Comparison of ENCODE assay signal across 8 cellular contexts in genomic region chr17:19753661-19754463, GRCh38. TPM values are rescaled to one million over a fixed set of nuclear protein-coding genes. Genes with fewer than 3 reads are reported as not detected.
A peak's percentile ranks its signal among the peaks of the same experiment; 100 is the strongest.
DNase-seq lines count a peak whose midpoint lies in the region; ATAC-seq lines count a peak whose summit lies in the region.

No MANE protein-coding gene starts in this region.

- no peak for ATAC-seq in HG03135 (IDR thresholded peaks at IDR 0.05; ENCODE audit: unreplicated experiment)

- peak; percentile 75 for DNase-seq in DMS 273 (lab: John Stamatoyannopoulos, UW; ENCODE audit: unreplicated experiment)
- DNase-seq in NCI-H1694 treated with DMSO at 0.1 percent for 48 hours (lab: John Stamatoyannopoulos, UW) = peak; percentile 49
- DNase-seq in cerebellum (ENCODE audit: low spot score) = peak; percentile 64
- peak; percentile 73 for DNase-seq in myocyte (ENCODE audit: low read depth)
- no peak for DNase-seq in activated naive CD4-positive, alpha-beta T cell treated with anti-CD3 and anti-CD28 coated beads, Interleukin-2, amount 50 U/mL, for 16 hours
- DNase-seq in NCI-H2107 treated with DMSO at 0.1 percent for 48 hours (lab: John Stamatoyannopoulos, UW; ENCODE audit: unreplicated experiment) = no peak
- DNase-seq in activated CD4-positive, alpha-beta T cell treated with anti-CD3 and anti-CD28 coated beads, Interleukin-2, amount 50 U/mL, for 1 hour = no peak

RNA-seq across cellular contexts. Expression of gene ALDH3A1, which starts 5.8 kb away (rescaled TPM):
- total RNA-seq in cerebellum = not detected
- 2.8 and 3.4 TPM in 2 replicates for total RNA-seq in myocyte
- polyA plus RNA-seq in myocyte (2012) = 1.8 TPM

RNA-seq across cellular contexts. Expression of gene SLC47A2, which starts 37.5 kb away (rescaled TPM):
- total RNA-seq in cerebellum = 0.27 TPM
- total RNA-seq in myocyte = 3.8 and 5.6 TPM in 2 replicates
- polyA plus RNA-seq in myocyte (2012) = 0.76 TPM

Comparison
In these comparisons a context has a peak if more than half of its experiments do, and no peak if none do; other contexts are left out.
1. DNase-seq: peak in DMS 273 (single experiment), NCI-H1694 treated with DMSO at 0.1 percent for 48 hours (single experiment), cerebellum (single experiment) and myocyte (single experiment); none in activated naive CD4-positive, alpha-beta T cell treated with anti-CD3 and anti-CD28 coated beads, Interleukin-2, amount 50 U/mL, for 16 hours (single experiment), NCI-H2107 treated with DMSO at 0.1 percent for 48 hours (single experiment) and activated CD4-positive, alpha-beta T cell treated with anti-CD3 and anti-CD28 coated beads, Interleukin-2, amount 50 U/mL, for 1 hour (single experiment).